Comparison of ENCODE assay signal across 21 cellular contexts in the genomic region with DNA sequence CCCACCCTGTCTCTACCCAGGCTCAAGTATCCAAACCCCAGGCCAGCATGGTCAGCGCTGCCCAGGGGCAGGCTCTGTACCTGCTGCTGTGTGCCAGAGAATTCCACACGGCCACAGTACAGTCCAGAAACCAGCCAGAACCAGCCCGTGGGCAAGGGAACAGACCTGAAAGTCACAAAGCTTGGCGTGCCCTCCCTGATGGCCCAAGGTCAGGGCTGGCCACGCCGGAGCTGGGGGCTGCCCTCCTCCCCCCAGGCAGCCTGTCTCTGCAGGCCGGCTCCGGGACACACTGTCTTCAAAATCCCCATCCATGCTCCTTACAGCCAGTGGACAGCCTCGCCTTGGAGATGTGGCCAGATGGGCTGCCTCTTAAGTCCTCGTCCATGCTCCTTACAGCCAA.
DNase-seq lines count a peak whose midpoint lies in the region; ATAC-seq, FAIRE-seq and TF ChIP-seq lines count a peak whose summit lies in the region.
"Had no signal": no experiment of that assay in that cellular context is flagged by ENCODE, and none has a peak within 500 bp of the region (broad histone marks: within the 10 kb centered on the region; RNA-seq: fewer than 3 reads in every experiment).

No MANE protein-coding gene starts in this region.

- WGBS in mesenchymal stem cell = 95% methylated on average over 10 of the region's 10 CpGs

- H3K79me2 ChIP-seq in endothelial cell of umbilical vein (ENCODE audit: control insufficient read depth, insufficient read depth, low read length) = peaks cover 62% of the 10 kb centered on the region

- H3K4me1 Mint-ChIP-seq in stimulated activated memory B cell treated with anti-CD40 and anti-IgM and Interleukin-4, amounts not matched to agents 10 μg/mL and 1 μg/mL and 100 μg/mL, for 72 hours = no peaks in the 10 kb centered on the region
- no peaks in the 10 kb centered on the region for H3K4me1 Mint-ChIP-seq in activated naive CD4-positive, alpha-beta T cell treated with anti-CD3 and anti-CD28 coated beads, Interleukin-2, amount 10 ng/mL, durations not matched to agents 7 days and 5 days
- H3K4me1 Mint-ChIP-seq: central memory CD8-positive, alpha-beta T cell; T-helper 17 cell had no signal

- H2AK5ac ChIP-seq in mesenchymal stem cell (ENCODE audit: low read length, severe bottlenecking) = peak overlapping the region; percentile 38

- no peaks in the 10 kb centered on the region for H3K9me1 ChIP-seq in endothelial cell of umbilical vein (replicated peaks; ENCODE audit: control insufficient read depth, extremely low read depth, insufficient read depth, low read length)

- peak overlapping the region in 1 of 2 experiments; percentile 44 for H3K14ac ChIP-seq in mesenchymal stem cell (ENCODE audit: low read length in 2 of 2)

- H2BK12ac ChIP-seq in mesenchymal stem cell (ENCODE audit: low read length in 2 of 2) = peak overlapping the region in 1 of 2 experiments; percentile 2

- no peak overlapping the region for H2BK5ac ChIP-seq in mesenchymal stem cell (ENCODE audit: low read depth, low read length, poor library complexity, severe bottlenecking)

- H2AFZ ChIP-seq in endothelial cell of umbilical vein (ENCODE audit: low read depth, low read length) (no peak overlapping the region), mesenchymal stem cell (ENCODE audit: low read depth, low read length) (no peak overlapping the region)
- H2AFZ ChIP-seq: neural progenitor cell had no signal

- peaks cover 34% of the 10 kb centered on the region for H3K79me1 ChIP-seq in mesenchymal stem cell (replicated peaks; ENCODE audit: low read length, poor library complexity, severe bottlenecking)

- H3K36me3 Mint-ChIP-seq in stimulated activated memory B cell treated with anti-CD40 and anti-IgM and Interleukin-4, amounts not matched to agents 10 μg/mL and 1 μg/mL and 100 μg/mL, for 72 hours = no peaks in the 10 kb centered on the region
- H3K36me3 Mint-ChIP-seq in activated naive CD4-positive, alpha-beta T cell treated with anti-CD3 and anti-CD28 coated beads, Interleukin-2, amount 10 ng/mL, durations not matched to agents 7 days and 5 days = no peaks in the 10 kb centered on the region

- peak overlapping the region in 1 of 2 experiments; percentile 43 for H3K4ac ChIP-seq in mesenchymal stem cell (ENCODE audit: low read depth in 1 of 2, low read length in 2 of 2)

- peak; percentile 9 for ATAC-seq in stimulated activated memory B cell treated with anti-CD40 and anti-IgM and Interleukin-4, amounts not matched to agents 10 μg/mL and 1 μg/mL and 100 μg/mL, for 72 hours
- ATAC-seq in GM19463 (IDR thresholded peaks at IDR 0.05; ENCODE audit: unreplicated experiment) = no peak
- ATAC-seq: mucosa of descending colon, T-helper 17 cell had no signal

- H4K20me1 ChIP-seq in endothelial cell of umbilical vein (replicated peaks; ENCODE audit: control insufficient read depth, extremely low read depth, insufficient read depth, low read length) = no peaks in the 10 kb centered on the region

- dilution Hi-C loops in endothelial cell of umbilical vein (cut with MboI; ENCODE audit: extremely low pct_ligation_motif_present, low sequenced_read_pairs) = no loop called here

- no TSS peak for BruUV-seq in endothelial cell of umbilical vein (replicated peaks; lab: Mats Ljungman, UMichigan)

- H3K23ac ChIP-seq in mesenchymal stem cell (ENCODE audit: low read length in 2 of 2) = no peak overlapping the region

- peak overlapping the region; percentile 37 for H4K91ac ChIP-seq in mesenchymal stem cell (ENCODE audit: low read length)

- H3K4me3 Mint-ChIP-seq in stimulated activated memory B cell treated with anti-CD40 and anti-IgM and Interleukin-4, amounts not matched to agents 10 μg/mL and 1 μg/mL and 100 μg/mL, for 72 hours = no peak overlapping the region
- no peak overlapping the region for H3K4me3 Mint-ChIP-seq in activated naive CD4-positive, alpha-beta T cell treated with anti-CD3 and anti-CD28 coated beads, Interleukin-2, amount 10 ng/mL, durations not matched to agents 7 days and 5 days
- H3K4me3 Mint-ChIP-seq: central memory CD8-positive, alpha-beta T cell; neural progenitor cell; T-helper 17 cell had no signal

- FAIRE-seq in endothelial cell of umbilical vein (lab: Jason Lieb, UNC) = no peak
- FAIRE-seq: G401.6 had no signal

- no peak overlapping the region for H3K27ac Mint-ChIP-seq in stimulated activated memory B cell treated with anti-CD40 and anti-IgM and Interleukin-4, amounts not matched to agents 10 μg/mL and 1 μg/mL and 100 μg/mL, for 72 hours
- H3K27ac Mint-ChIP-seq in activated naive CD4-positive, alpha-beta T cell treated with anti-CD3 and anti-CD28 coated beads, Interleukin-2, amount 10 ng/mL, durations not matched to agents 7 days and 5 days = no peak overlapping the region
- H3K27ac Mint-ChIP-seq: T-helper 17 cell had no signal

- peaks cover 0 to 6% of the 10 kb centered on the region in 2 experiments for H3K36me3 ChIP-seq in endothelial cell of umbilical vein (ENCODE audit: control insufficient read depth in 2 of 2, extremely low read depth in 1 of 2, insufficient read depth in 2 of 2, low read length in 2 of 2)
- peaks cover 11 to 30% of the 10 kb centered on the region in 2 experiments for H3K36me3 ChIP-seq in mesenchymal stem cell (ENCODE audit: control insufficient read depth in 1 of 2, insufficient read depth in 2 of 2, low read depth in 1 of 2, low read length in 2 of 2)
- H3K36me3 ChIP-seq: neural progenitor cell had no signal

- H4K8ac ChIP-seq in mesenchymal stem cell (ENCODE audit: low read length) = no peak overlapping the region

- H3K9me3 ChIP-seq in endothelial cell of umbilical vein (replicated peaks; ENCODE audit: control insufficient read depth, insufficient read depth, low read length) (no peaks in the 10 kb centered on the region), mesenchymal stem cell (ENCODE audit: control insufficient read depth, low read length) (no peaks in the 10 kb centered on the region)
- H3K9me3 ChIP-seq: mucosa of descending colon, SJSA1, suprapubic skin had no signal

- H3K27ac ChIP-seq in endothelial cell of umbilical vein (ENCODE audit: insufficient read depth, low read depth, low read length) = peak overlapping the region; percentile 66
- H3K27ac ChIP-seq in mesenchymal stem cell (ENCODE audit: low read length, poor library complexity, severe bottlenecking) = no peak overlapping the region
- H3K27ac ChIP-seq: neural progenitor cell, suprapubic skin had no signal

- no peak for TF ChIP-seq POLR2A in endothelial cell of umbilical vein (IDR thresholded peaks at IDR 0.05; ENCODE audit: low read depth, low read length)

- peaks cover 60% of the 10 kb centered on the region for H3K4me1 ChIP-seq in endothelial cell of umbilical vein (ENCODE audit: control insufficient read depth, extremely low read depth, insufficient read depth, low read length)
- H3K4me1 ChIP-seq in mesenchymal stem cell (ENCODE audit: control insufficient read depth, insufficient read depth, low read depth, low read length) = peaks cover 40% of the 10 kb centered on the region
- H3K4me1 ChIP-seq: neural progenitor cell had no signal

- CTCF ChIA-PET in endothelial cell of umbilical vein (lab: Charles Lee) = interaction anchor here (2.3 kb wide), 1 partner anchor 34 kb away, joined by 13 read pairs; no protein-coding TSS in a partner anchor
- CTCF ChIA-PET in activated naive CD4-positive, alpha-beta T cell treated with anti-CD3 and anti-CD28 coated beads, Interleukin-2, amount 10 ng/mL, durations not matched to agents 7 days and 5 days (lab: Charles Lee) = no interaction called here

- peak overlapping the region in 1 of 2 experiments; percentile 1 for H3K18ac ChIP-seq in mesenchymal stem cell (ENCODE audit: low read depth in 1 of 2, low read length in 2 of 2)

- peak overlapping the region; percentile 39 for H2BK15ac ChIP-seq in mesenchymal stem cell (ENCODE audit: low read depth, poor library complexity, severe bottlenecking)

- H3K4me3 ChIP-seq in endothelial cell of umbilical vein (replicated peaks in 1 of 3; ENCODE audit: insufficient read depth in 1 of 3, low read depth in 1 of 3, low read length in 3 of 3) (no peak overlapping the region), mesenchymal stem cell (ENCODE audit: insufficient read depth in 1 of 2, low read depth in 1 of 2, low read length in 2 of 2) (no peak overlapping the region)
- H3K4me3 ChIP-seq: mucosa of descending colon, neural progenitor cell, SJSA1, suprapubic skin had no signal

- H3K4me2 ChIP-seq in endothelial cell of umbilical vein (ENCODE audit: insufficient read depth, low read length) (no peak overlapping the region), mesenchymal stem cell (ENCODE audit: low read length, poor library complexity, severe bottlenecking) (no peak overlapping the region)
- H3K4me2 ChIP-seq: neural progenitor cell had no signal

- POLR2A ChIA-PET in endothelial cell of umbilical vein (lab: Charles Lee) = no interaction called here

- H3K27me3 ChIP-seq in endothelial cell of umbilical vein (ENCODE audit: control insufficient read depth in 2 of 2, insufficient read depth in 2 of 2, low read length in 2 of 2) (no peaks in the 10 kb centered on the region), mesenchymal stem cell (ENCODE audit: control insufficient read depth in 1 of 2, insufficient read depth in 1 of 2, low read length in 2 of 2) (no peaks in the 10 kb centered on the region)
- H3K27me3 ChIP-seq: neural progenitor cell, SJSA1, suprapubic skin had no signal

- no peaks in the 10 kb centered on the region for H3K9me3 Mint-ChIP-seq in stimulated activated memory B cell treated with anti-CD40 and anti-IgM and Interleukin-4, amounts not matched to agents 10 μg/mL and 1 μg/mL and 100 μg/mL, for 72 hours
- H3K9me3 Mint-ChIP-seq in activated naive CD4-positive, alpha-beta T cell treated with anti-CD3 and anti-CD28 coated beads, Interleukin-2, amount 10 ng/mL, durations not matched to agents 7 days and 5 days = no peaks in the 10 kb centered on the region
- H3K9me3 Mint-ChIP-seq: central memory CD8-positive, alpha-beta T cell; neural progenitor cell had no signal

- intact Hi-C loops in endothelial cell of umbilical vein (cut with micrococcal nuclease) = no loop called here

- H3K9ac ChIP-seq in endothelial cell of umbilical vein (replicated peaks; ENCODE audit: extremely low read depth, insufficient read depth, low read length) (peak overlapping the region; percentile 48), mesenchymal stem cell (ENCODE audit: low read length) (no peak overlapping the region)
- H3K9ac ChIP-seq: neural progenitor cell had no signal

- H3K27me3 Mint-ChIP-seq in stimulated activated memory B cell treated with anti-CD40 and anti-IgM and Interleukin-4, amounts not matched to agents 10 μg/mL and 1 μg/mL and 100 μg/mL, for 72 hours = peaks cover 69% of the 10 kb centered on the region
- peaks cover 4% of the 10 kb centered on the region for H3K27me3 Mint-ChIP-seq in activated naive CD4-positive, alpha-beta T cell treated with anti-CD3 and anti-CD28 coated beads, Interleukin-2, amount 10 ng/mL, durations not matched to agents 7 days and 5 days

- DNase-seq in NCI-H82 treated with DMSO at 0.1 percent for 48 hours (lab: John Stamatoyannopoulos, UW; ENCODE audit: unreplicated experiment) = peak; percentile 17
- no peak for DNase-seq in endothelial cell of umbilical vein (ENCODE audit: low read depth, low spot score)
- DNase-seq in mesenchymal stem cell = no peak
- DNase-seq in LoVo (ENCODE audit: low spot score) = no peak
- no peak for DNase-seq in COLO668 (lab: John Stamatoyannopoulos, UW; ENCODE audit: unreplicated experiment)
- DNase-seq in activated naive CD4-positive, alpha-beta T cell treated with anti-CD3 and anti-CD28 coated beads, Interleukin-2, amount 10 ng/mL, durations not matched to agents 7 days and 5 days = no peak
- DNase-seq: activated CD8-positive, alpha-beta memory T cell treated with anti-CD3 and anti-CD28 coated beads, Interleukin-2, amount 50 U/mL, for 48 hours; amniotic stem cell; erythroblast; foreskin melanocyte; MM.1S; mucosa of descending colon; stimulated activated CD8-positive, alpha-beta memory T cell treated with anti-CD3 and anti-CD28 coated beads, Interleukin-4, amount 100 ng/mL, for 48 hours; T-helper 17 cell had no signal

- no peak for TF ChIP-seq CTCF in endothelial cell of umbilical vein (IDR thresholded peaks at IDR 0.05; ENCODE audit: extremely low read depth in 1 of 2, insufficient read depth in 1 of 2, low read depth in 1 of 2, low read length in 2 of 2)

- H2BK120ac ChIP-seq in mesenchymal stem cell (ENCODE audit: low read depth, low read length) = no peak overlapping the region
